Comparison of ENCODE assay signal across 1 cellular context in genomic region chr3:193563999-193564398, GRCh38.
TF ChIP-seq lines count a peak whose summit lies in the region.

No MANE protein-coding gene starts in this region.

TF ChIP-seq in GM12878, 131 proteins besides CTCF, POLR2A, EP300 and RAD21 (continued from another document):
- TF ChIP-seq YY1 (IDR thresholded peaks at IDR 0.05; ENCODE audit: low read depth, low read length) = no peak
- TF ChIP-seq, protein P1, sequence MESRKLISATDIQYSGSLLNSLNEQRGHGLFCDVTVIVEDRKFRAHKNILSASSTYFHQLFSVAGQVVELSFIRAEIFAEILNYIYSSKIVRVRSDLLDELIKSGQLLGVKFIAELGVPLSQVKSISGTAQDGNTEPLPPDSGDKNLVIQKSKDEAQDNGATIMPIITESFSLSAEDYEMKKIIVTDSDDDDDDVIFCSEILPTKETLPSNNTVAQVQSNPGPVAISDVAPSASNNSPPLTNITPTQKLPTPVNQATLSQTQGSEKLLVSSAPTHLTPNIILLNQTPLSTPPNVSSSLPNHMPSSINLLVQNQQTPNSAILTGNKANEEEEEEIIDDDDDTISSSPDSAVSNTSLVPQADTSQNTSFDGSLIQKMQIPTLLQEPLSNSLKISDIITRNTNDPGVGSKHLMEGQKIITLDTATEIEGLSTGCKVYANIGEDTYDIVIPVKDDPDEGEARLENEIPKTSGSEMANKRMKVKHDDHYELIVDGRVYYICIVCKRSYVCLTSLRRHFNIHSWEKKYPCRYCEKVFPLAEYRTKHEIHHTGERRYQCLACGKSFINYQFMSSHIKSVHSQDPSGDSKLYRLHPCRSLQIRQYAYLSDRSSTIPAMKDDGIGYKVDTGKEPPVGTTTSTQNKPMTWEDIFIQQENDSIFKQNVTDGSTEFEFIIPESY (IDR thresholded peaks at IDR 0.05) = no peak
- no peak for TF ChIP-seq SIN3A (IDR thresholded peaks at IDR 0.05; ENCODE audit: low read depth, low read length)
TF ChIP-seq in GM12878: peak in this region for 0.
